8 cellular contexts compared by ENCODE assay signal in the genomic region with DNA sequence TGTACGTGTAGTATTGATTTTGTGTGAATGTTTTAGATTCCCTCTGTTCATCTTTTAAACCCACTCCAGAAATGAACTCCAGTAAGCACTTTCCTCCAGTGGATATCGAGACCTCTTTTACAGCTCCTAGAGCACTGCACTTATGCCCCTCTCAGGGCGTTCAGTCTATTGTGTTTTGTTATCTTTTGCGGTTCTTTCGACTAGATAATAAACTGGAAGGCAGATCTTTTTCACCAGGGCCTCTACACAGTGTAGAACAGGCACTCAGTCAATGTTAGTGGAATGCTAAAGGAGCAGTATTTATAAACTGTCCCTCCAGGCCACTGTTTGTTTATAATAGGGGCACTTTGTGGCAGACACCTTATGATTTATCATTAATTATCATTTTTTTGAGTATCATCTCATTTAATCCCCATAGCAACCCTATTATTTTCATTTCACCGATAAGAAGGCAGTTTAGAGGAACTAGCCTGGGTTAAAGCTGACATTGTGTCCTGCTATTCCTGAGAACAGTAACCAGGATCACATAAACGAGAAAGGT. TPM values are rescaled to one million over a fixed set of nuclear protein-coding genes. Genes with fewer than 3 reads are reported as not detected.
A peak's percentile ranks its signal among the peaks of the same experiment; 100 is the strongest.
DNase-seq lines count a peak whose midpoint lies in the region; ATAC-seq and TF ChIP-seq lines count a peak whose summit lies in the region.

No MANE protein-coding gene starts in this region.

- peak overlapping the region; percentile 96 to 97 (median 97) for H3K27ac ChIP-seq in body of pancreas

- H3K27me3 ChIP-seq in body of pancreas = no peaks in the 10 kb centered on the region

- no peaks in the 10 kb centered on the region for H3K9me3 ChIP-seq in body of pancreas
- no peaks in the 10 kb centered on the region for H3K9me3 ChIP-seq in mucosa of descending colon

- no peak for TF ChIP-seq POLR2A in body of pancreas (IDR thresholded peaks at IDR 0.05)

- WGBS in body of pancreas, 2 donors = 9% methylated on average over 7 of the region's 7 CpGs

- intact Hi-C loops in body of pancreas (cut with DNase I) (loop anchor here (10.0 kb wide), 1 partner anchor 103 kb away; no protein-coding TSS in a partner anchor), mucosa of descending colon (cut with DNase I, micrococcal nuclease) (no loop called here)

- no peak for ATAC-seq in body of pancreas
- ATAC-seq in mucosa of descending colon = no peak
- ATAC-seq in HG03469 (IDR thresholded peaks at IDR 0.05; ENCODE audit: unreplicated experiment) = no peak
- no peak for ATAC-seq in GM21526 (IDR thresholded peaks at IDR 0.05; ENCODE audit: low FRiP score, unreplicated experiment)

- peak overlapping the region; percentile 17 to 51 for H3K4me3 ChIP-seq in body of pancreas
- peak overlapping the region; percentile 70 for H3K4me3 ChIP-seq in mucosa of descending colon

- TF ChIP-seq CTCF in body of pancreas (IDR thresholded peaks at IDR 0.05) = no peak
- no peak for TF ChIP-seq CTCF in mucosa of descending colon (IDR thresholded peaks at IDR 0.05)

- H3K36me3 ChIP-seq in body of pancreas (replicated peaks in 1 of 2; ENCODE audit: insufficient read depth in 1 of 2, low read depth in 2 of 2) (no peaks in the 10 kb centered on the region), mucosa of descending colon (ENCODE audit: low read depth) (no peaks in the 10 kb centered on the region)

- H3K4me1 ChIP-seq in body of pancreas = peaks cover 52% of the 10 kb centered on the region
- H3K4me1 ChIP-seq in mucosa of descending colon (ENCODE audit: low read depth) = peaks cover 34% of the 10 kb centered on the region

- DNase-seq in DMS79 treated with DMSO at 0.1 percent for 48 hours (lab: John Stamatoyannopoulos, UW) (peak; percentile 89), NCI-H146 treated with DMSO at 0.1 percent for 48 hours (lab: John Stamatoyannopoulos, UW; ENCODE audit: unreplicated experiment) (peak; percentile 89), body of pancreas (no peak), mucosa of descending colon (peak in 1 of 3 donors; percentile 8), UCSD-AML1 (lab: John Stamatoyannopoulos, UW; ENCODE audit: unreplicated experiment) (no peak)
- no peak for DNase-seq in activated CD4-positive, alpha-beta T cell treated with anti-CD3 and anti-CD28 coated beads for 48 hours

RNA-seq across cellular contexts. Expression of a gene that starts 0.7 kb away (rescaled TPM):
- total RNA-seq in body of pancreas = 10 to 100 TPM; 13.7 to 67.6 TPM
- total RNA-seq in mucosa of descending colon = 10 to 100 TPM; 38.8 to 44.2 (median 39.8) TPM

Comparison
In these comparisons a context has a peak if more than half of its experiments do, and no peak if none do; other contexts are left out.
1. DNase-seq: peak in DMS79 treated with DMSO at 0.1 percent for 48 hours (single experiment) and NCI-H146 treated with DMSO at 0.1 percent for 48 hours (single experiment); none in body of pancreas (0 of 4), UCSD-AML1 (single experiment) and activated CD4-positive, alpha-beta T cell treated with anti-CD3 and anti-CD28 coated beads for 48 hours (single experiment).